Comparison of ENCODE assay signal across 7 cellular contexts in the genomic region with DNA sequence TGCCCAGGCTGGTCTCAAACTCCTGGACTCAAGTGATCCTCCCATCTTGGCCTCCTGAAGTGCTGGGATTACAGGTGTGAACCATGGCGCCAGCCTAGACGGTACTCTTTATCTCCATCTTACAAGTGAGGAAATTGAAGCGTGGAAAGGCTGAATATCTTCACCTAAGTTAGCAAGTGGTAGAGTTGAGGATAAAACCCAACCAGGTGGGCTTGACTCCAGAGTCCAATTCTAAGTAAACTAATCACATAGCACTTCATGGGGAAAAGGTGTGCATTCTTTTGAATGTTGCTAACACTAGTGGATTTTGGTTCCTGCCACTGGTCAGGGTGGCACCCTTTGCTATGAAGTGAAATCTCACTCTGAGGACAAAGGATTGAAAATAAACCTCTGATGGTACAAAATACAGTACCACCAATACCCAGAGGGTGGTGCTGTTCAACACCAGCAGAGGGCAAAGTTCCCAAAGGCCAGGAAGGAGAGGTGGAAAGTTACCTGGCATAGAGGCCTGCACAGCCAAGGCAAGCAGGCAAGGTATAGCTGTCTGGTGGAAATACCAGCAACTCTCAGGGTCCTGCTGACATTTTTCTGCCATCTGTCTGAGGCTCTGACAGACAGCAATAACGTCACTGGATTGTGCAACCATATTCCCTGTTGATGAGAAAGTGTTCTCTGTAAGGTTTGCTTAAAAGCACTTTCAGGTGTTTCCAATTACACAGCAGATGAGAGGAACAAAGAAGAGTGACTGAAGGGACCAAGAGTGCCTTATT.
DNase-seq lines count a peak whose midpoint lies in the region; ATAC-seq and TF ChIP-seq lines count a peak whose summit lies in the region.

No MANE protein-coding gene starts in this region.

- H3K36me3 Mint-ChIP-seq in stimulated activated effector memory CD8-positive, alpha-beta T cell treated with anti-CD3 and anti-CD28 coated beads, Interleukin-12 subunit alpha, Interleukin-12 subunit beta, amount 100 ng/mL, for 72 hours = peaks cover 100% of the 10 kb centered on the region

- H3K27me3 ChIP-seq in RWPE2 (ENCODE audit: insufficient read depth, poor library complexity, severe bottlenecking) (no peaks in the 10 kb centered on the region), brain microvascular endothelial cell (replicated peaks) (no peaks in the 10 kb centered on the region)

- DNase-seq in EH (ENCODE audit: low read depth) (peak; percentile 66), HPDE6-E6E7 (ENCODE audit: extremely low spot score) (peak; percentile 61), RWPE2 (ENCODE audit: low spot score) (no peak), brain microvascular endothelial cell (peak; percentile 35), iris pigment epithelial cell (ENCODE audit: low read depth) (peak; percentile 82)
- DNase-seq in stimulated activated effector memory CD8-positive, alpha-beta T cell treated with anti-CD3 and anti-CD28 coated beads, Interleukin-12 subunit alpha, Interleukin-12 subunit beta, amount 100 ng/mL, for 72 hours (ENCODE audit: low spot score in 2 of 2) = no peak

- H3K4me3 ChIP-seq in RWPE2 (ENCODE audit: severe bottlenecking) = no peak overlapping the region
- no peak overlapping the region for H3K4me3 ChIP-seq in brain microvascular endothelial cell (ENCODE audit: low read depth, low read length)

- peak; percentile 93 for TF ChIP-seq CTCF in RWPE2 (IDR thresholded peaks at IDR 0.05; ENCODE audit: poor library complexity, severe bottlenecking)
- TF ChIP-seq CTCF in brain microvascular endothelial cell (IDR thresholded peaks at IDR 0.05; ENCODE audit: low read depth, low read length, missing control alignments) = peak; percentile 90

- peaks cover 14% of the 10 kb centered on the region for H3K4me1 ChIP-seq in RWPE2 (ENCODE audit: insufficient read depth, poor library complexity, severe bottlenecking)

- H3K36me3 ChIP-seq in RWPE2 (ENCODE audit: low read depth) = peaks cover 96% of the 10 kb centered on the region
- peaks cover 91% of the 10 kb centered on the region for H3K36me3 ChIP-seq in brain microvascular endothelial cell (replicated peaks)

- no peak overlapping the region for H3K4me3 Mint-ChIP-seq in stimulated activated effector memory CD8-positive, alpha-beta T cell treated with anti-CD3 and anti-CD28 coated beads, Interleukin-12 subunit alpha, Interleukin-12 subunit beta, amount 100 ng/mL, for 72 hours

- no peaks in the 10 kb centered on the region for H3K9me3 Mint-ChIP-seq in stimulated activated effector memory CD8-positive, alpha-beta T cell treated with anti-CD3 and anti-CD28 coated beads, Interleukin-12 subunit alpha, Interleukin-12 subunit beta, amount 100 ng/mL, for 72 hours

- no peaks in the 10 kb centered on the region for H3K4me1 Mint-ChIP-seq in stimulated activated effector memory CD8-positive, alpha-beta T cell treated with anti-CD3 and anti-CD28 coated beads, Interleukin-12 subunit alpha, Interleukin-12 subunit beta, amount 100 ng/mL, for 72 hours

- in situ Hi-C loops in brain microvascular endothelial cell (cut with HindIII; ENCODE audit: low pct_ligation_motif_present, low sequenced_read_pairs) = no loop called here

- peak overlapping the region; percentile 52 for H3K27ac Mint-ChIP-seq in stimulated activated effector memory CD8-positive, alpha-beta T cell treated with anti-CD3 and anti-CD28 coated beads, Interleukin-12 subunit alpha, Interleukin-12 subunit beta, amount 100 ng/mL, for 72 hours

- H3K9me3 ChIP-seq in RWPE2 (ENCODE audit: severe bottlenecking) = no peaks in the 10 kb centered on the region

- peak; percentile 71 for ATAC-seq in RWPE2 (ENCODE audit: low read depth)
- peak; percentile 62 for ATAC-seq in stimulated activated effector memory CD8-positive, alpha-beta T cell treated with anti-CD3 and anti-CD28 coated beads, Interleukin-12 subunit alpha, Interleukin-12 subunit beta, amount 100 ng/mL, for 72 hours
- no peak for ATAC-seq in HG03378 (IDR thresholded peaks at IDR 0.05; ENCODE audit: unreplicated experiment)

- H3K27ac ChIP-seq in RWPE2 (ENCODE audit: poor library complexity, severe bottlenecking) (peak overlapping the region; percentile 63), brain microvascular endothelial cell (no peak overlapping the region)

Comparison
In these comparisons a context has a peak if more than half of its experiments do, and no peak if none do; other contexts are left out.
1. DNase-seq: peak in EH (single experiment), HPDE6-E6E7 (single experiment), brain microvascular endothelial cell (single experiment) and iris pigment epithelial cell (single experiment); none in RWPE2 (single experiment) and stimulated activated effector memory CD8-positive, alpha-beta T cell treated with anti-CD3 and anti-CD28 coated beads, Interleukin-12 subunit alpha, Interleukin-12 subunit beta, amount 100 ng/mL, for 72 hours (0 of 2).